9 cellular contexts compared by ENCODE assay signal in the genomic region with DNA sequence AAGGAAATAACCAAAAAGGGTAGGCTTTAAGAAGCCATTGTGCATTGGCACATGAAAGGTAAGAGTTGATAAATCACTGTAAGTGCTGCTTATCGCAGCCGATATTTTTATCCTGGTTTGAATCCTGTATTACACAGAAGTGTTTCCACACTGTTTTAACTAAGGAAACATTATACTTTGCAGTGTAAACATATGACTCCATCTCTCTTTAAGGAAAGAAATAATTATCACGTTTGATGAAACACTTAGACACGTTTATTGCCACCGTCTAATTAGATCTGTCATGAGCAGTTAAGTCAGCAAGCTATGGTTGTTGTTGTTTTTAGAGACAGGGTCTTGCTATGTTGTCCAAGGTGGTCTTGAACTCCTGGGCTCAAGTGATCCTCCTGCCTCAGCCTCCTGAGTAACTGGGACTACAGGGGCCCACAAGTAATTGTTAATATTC.
DNase-seq lines count a peak whose midpoint lies in the region; FAIRE-seq and TF ChIP-seq lines count a peak whose summit lies in the region.
"Had no signal": no experiment of that assay in that cellular context is flagged by ENCODE, and none has a peak within 500 bp of the region (broad histone marks: within the 10 kb centered on the region; RNA-seq: fewer than 3 reads in every experiment).

No MANE protein-coding gene starts in this region.

- CTCF ChIA-PET in PC-9 (lab: Charles Lee) (no interaction called here), endothelial cell of umbilical vein (lab: Charles Lee) (interaction anchor here (1.3 kb wide), 1 partner anchor 65 kb away, joined by 4 read pairs; no protein-coding TSS in a partner anchor)

- H3K79me1 ChIP-seq in neuronal stem cell (ENCODE audit: low read depth, low read length) = peaks cover 3% of the 10 kb centered on the region

- H2AFZ ChIP-seq in PC-9 (no peak overlapping the region), endothelial cell of umbilical vein (ENCODE audit: low read depth, low read length) (no peak overlapping the region), neuronal stem cell (ENCODE audit: low read length) (no peak overlapping the region)

- dilution Hi-C loops in endothelial cell of umbilical vein (cut with MboI; ENCODE audit: extremely low pct_ligation_motif_present, low sequenced_read_pairs) = no loop called here

- peaks cover 27% of the 10 kb centered on the region for H3K36me3 Mint-ChIP-seq in activated CD4-positive, alpha-beta T cell treated with anti-CD3 and anti-CD28 coated beads, Interleukin-2, amount 10 ng/mL, durations not matched to agents 24 days and 14 days (ENCODE audit: low read depth)

- H2BK12ac ChIP-seq in neuronal stem cell (ENCODE audit: low read length) = no peak overlapping the region

- H3K79me2 ChIP-seq in PC-9 (ENCODE audit: low read depth) (peaks cover 26% of the 10 kb centered on the region), endothelial cell of umbilical vein (ENCODE audit: control insufficient read depth, insufficient read depth, low read length) (no peaks in the 10 kb centered on the region)

- no peak overlapping the region for H3K23ac ChIP-seq in neuronal stem cell (ENCODE audit: low read depth, low read length, poor library complexity)

- H2AK5ac ChIP-seq in neuronal stem cell (ENCODE audit: low read depth, low read length) = no peak overlapping the region

- no peak overlapping the region for H4K8ac ChIP-seq in neuronal stem cell (ENCODE audit: low read depth, low read length)

- no peak for FAIRE-seq in endothelial cell of umbilical vein (lab: Jason Lieb, UNC)

- BruUV-seq in PC-9 (replicated peaks; lab: Mats Ljungman, UMichigan) (no TSS peak), endothelial cell of umbilical vein (replicated peaks; lab: Mats Ljungman, UMichigan) (no TSS peak)

- in situ Hi-C loops in GM13977 (cut with MboI; ENCODE audit: low pct_unique_long_range_greater_than_20kb, low sequenced_read_pairs, unreplicated experiment) = no loop called here

- no peaks in the 10 kb centered on the region for H3K27me3 ChIP-seq in PC-9 (ENCODE audit: insufficient read depth, low read depth)
- no peaks in the 10 kb centered on the region for H3K27me3 ChIP-seq in endothelial cell of umbilical vein (ENCODE audit: control insufficient read depth in 2 of 2, insufficient read depth in 2 of 2, low read length in 2 of 2)
- H3K27me3 ChIP-seq in subcutaneous abdominal adipose tissue (ENCODE audit: control insufficient read depth in 5 of 5, insufficient read depth in 4 of 5, low read length in 5 of 5) = no peaks in the 10 kb centered on the region
- H3K27me3 ChIP-seq in neuronal stem cell (ENCODE audit: control insufficient read depth in 3 of 3, insufficient read depth in 3 of 3, low read depth in 1 of 3, low read length in 3 of 3) = no peaks in the 10 kb centered on the region
- H3K27me3 ChIP-seq: foreskin keratinocyte had no signal

- intact Hi-C loops in activated CD4-positive, alpha-beta T cell treated with anti-CD3 and anti-CD28 coated beads, Interleukin-2, amount 10 ng/mL, durations not matched to agents 24 days and 14 days (cut with micrococcal nuclease) = no loop called here
- intact Hi-C loops in PC-9 (cut with micrococcal nuclease; ENCODE audit: unreplicated experiment) = no loop called here
- intact Hi-C loops in endothelial cell of umbilical vein (cut with micrococcal nuclease) = loop anchor here (1.0 kb wide), 1 partner anchor 65 kb away; no protein-coding TSS in a partner anchor

- H3K4me3 ChIP-seq in PC-9 (peak overlapping the region; percentile 95; the same call in 1 of the 2 replicates), endothelial cell of umbilical vein (replicated peaks in 1 of 3; ENCODE audit: insufficient read depth in 1 of 3, low read depth in 1 of 3, low read length in 3 of 3) (no peak overlapping the region), subcutaneous abdominal adipose tissue (ENCODE audit: low read depth in 1 of 5, low read length in 5 of 5) (peak overlapping the region in 4 of 5 donors; percentile 89 to 99 (median 96)), neuronal stem cell (ENCODE audit: low read length in 2 of 2) (no peak overlapping the region)

- no peak overlapping the region for H3K27ac ChIP-seq in PC-9
- no peak overlapping the region for H3K27ac ChIP-seq in endothelial cell of umbilical vein (ENCODE audit: insufficient read depth, low read depth, low read length)
- peak overlapping the region; percentile 92 for H3K27ac ChIP-seq in subcutaneous abdominal adipose tissue (ENCODE audit: low read depth, low read length)
- H3K27ac ChIP-seq in neuronal stem cell (replicated peaks; ENCODE audit: low read length) = no peak overlapping the region
- H3K27ac ChIP-seq: foreskin keratinocyte had no signal

- no peaks in the 10 kb centered on the region for H3K9me2 ChIP-seq in PC-9 (ENCODE audit: insufficient read depth)

- no peak overlapping the region for H2BK15ac ChIP-seq in neuronal stem cell (ENCODE audit: low read length)

- H3K36me3 ChIP-seq in PC-9 (ENCODE audit: low read depth) (no peaks in the 10 kb centered on the region), endothelial cell of umbilical vein (ENCODE audit: control insufficient read depth in 2 of 2, extremely low read depth in 1 of 2, insufficient read depth in 2 of 2, low read length in 2 of 2) (no peaks in the 10 kb centered on the region), subcutaneous abdominal adipose tissue (ENCODE audit: control insufficient read depth in 5 of 5, insufficient read depth in 5 of 5, low read length in 5 of 5) (no peaks in the 10 kb centered on the region), neuronal stem cell (replicated peaks in 1 of 2; ENCODE audit: control insufficient read depth in 2 of 2, insufficient read depth in 2 of 2, low read length in 2 of 2) (no peaks in the 10 kb centered on the region)

- H3K9ac ChIP-seq in endothelial cell of umbilical vein (replicated peaks; ENCODE audit: extremely low read depth, insufficient read depth, low read length) = no peak overlapping the region
- peak overlapping the region in 2 of 5 donors; percentile 89 to 91 for H3K9ac ChIP-seq in subcutaneous abdominal adipose tissue (ENCODE audit: low read length in 5 of 5)
- H3K9ac ChIP-seq in neuronal stem cell (ENCODE audit: low read depth, low read length, poor library complexity) = no peak overlapping the region

- no peak overlapping the region for H3K4ac ChIP-seq in neuronal stem cell (ENCODE audit: low read length)

- H3K4me1 ChIP-seq in PC-9 (replicated peaks; ENCODE audit: insufficient read depth) = peaks cover 40% of the 10 kb centered on the region
- H3K4me1 ChIP-seq in endothelial cell of umbilical vein (ENCODE audit: control insufficient read depth, extremely low read depth, insufficient read depth, low read length) = peaks cover 19% of the 10 kb centered on the region
- peaks cover 0 to 68% (median 54%) of the 10 kb centered on the region in 5 donors for H3K4me1 ChIP-seq in subcutaneous abdominal adipose tissue (ENCODE audit: control insufficient read depth in 5 of 5, insufficient read depth in 5 of 5, low read length in 5 of 5)
- peaks cover 0 to 4% of the 10 kb centered on the region in 2 donors for H3K4me1 ChIP-seq in neuronal stem cell (ENCODE audit: control insufficient read depth in 2 of 2, insufficient read depth in 1 of 2, low read depth in 1 of 2, low read length in 2 of 2)

- H3K27ac Mint-ChIP-seq in activated CD4-positive, alpha-beta T cell treated with anti-CD3 and anti-CD28 coated beads, Interleukin-2, amount 10 ng/mL, durations not matched to agents 24 days and 14 days = peak overlapping the region; percentile 88

- H4K91ac ChIP-seq in neuronal stem cell (ENCODE audit: low read depth, low read length, poor library complexity) = no peak overlapping the region

- WGBS in neuronal stem cell (ENCODE audit: extremely low coverage in 2 of 2, insufficient read length in 2 of 2, insufficient replicate concordance in 1 of 2), 2 donors = no CpG with 5 or more reads among the region's 5 CpGs

- peaks cover 7% of the 10 kb centered on the region for H3K9me3 Mint-ChIP-seq in activated CD4-positive, alpha-beta T cell treated with anti-CD3 and anti-CD28 coated beads, Interleukin-2, amount 10 ng/mL, durations not matched to agents 24 days and 14 days

- H3K18ac ChIP-seq in neuronal stem cell (ENCODE audit: low read length) = no peak overlapping the region

- no peak for TF ChIP-seq POLR2A in endothelial cell of umbilical vein (IDR thresholded peaks at IDR 0.05; ENCODE audit: low read depth, low read length)

- TF ChIP-seq CTCF in PC-9 (conservative IDR thresholded peaks at IDR 0.05) (no peak), endothelial cell of umbilical vein (IDR thresholded peaks at IDR 0.05; ENCODE audit: extremely low read depth in 1 of 2, insufficient read depth in 1 of 2, low read depth in 1 of 2, low read length in 2 of 2) (no peak), GM13977 (IDR thresholded peaks at IDR 0.05; ENCODE audit: extremely low read depth, insufficient read depth, missing control alignments) (no peak)

- peaks cover 23% of the 10 kb centered on the region for H3F3A ChIP-seq in PC-9 (ENCODE audit: insufficient read depth, low read depth)

- no peak overlapping the region for H2BK120ac ChIP-seq in neuronal stem cell (ENCODE audit: low read depth, low read length)

- DNase-seq in activated CD4-positive, alpha-beta T cell treated with anti-CD3 and anti-CD28 coated beads, Interleukin-2, amount 10 ng/mL, durations not matched to agents 24 days and 14 days = peak; percentile 56
- DNase-seq in activated CD4-positive, alpha-beta T cell treated with anti-CD3 and anti-CD28 coated beads for 1 hour = no peak
- DNase-seq in PC-9 (no peak), endothelial cell of umbilical vein (ENCODE audit: low read depth, low spot score) (peak; percentile 21), neuronal stem cell (ENCODE audit: low spot score) (no peak), GM13977 (ENCODE audit: low spot score) (no peak), NCI-H128 (lab: John Stamatoyannopoulos, UW; ENCODE audit: unreplicated experiment) (no peak)
- DNase-seq: foreskin keratinocyte had no signal

- H4K20me1 ChIP-seq in PC-9 (ENCODE audit: insufficient read depth) = no peaks in the 10 kb centered on the region
- no peaks in the 10 kb centered on the region for H4K20me1 ChIP-seq in endothelial cell of umbilical vein (replicated peaks; ENCODE audit: control insufficient read depth, extremely low read depth, insufficient read depth, low read length)

- H3K9me3 ChIP-seq in PC-9 (ENCODE audit: insufficient read depth, low read depth) = peaks cover 7% of the 10 kb centered on the region; the same call in 1 of the 2 replicates
- H3K9me3 ChIP-seq in endothelial cell of umbilical vein (replicated peaks; ENCODE audit: control insufficient read depth, insufficient read depth, low read length) = no peaks in the 10 kb centered on the region
- no peaks in the 10 kb centered on the region for H3K9me3 ChIP-seq in subcutaneous abdominal adipose tissue (ENCODE audit: control insufficient read depth in 5 of 5, low read length in 5 of 5)
- H3K9me3 ChIP-seq in neuronal stem cell (replicated peaks in 1 of 2; ENCODE audit: control insufficient read depth in 2 of 2, insufficient read depth in 1 of 2, low read depth in 1 of 2, low read length in 2 of 2) = peaks cover 0 to 14% of the 10 kb centered on the region in 2 donors

- H3K4me1 Mint-ChIP-seq in activated CD4-positive, alpha-beta T cell treated with anti-CD3 and anti-CD28 coated beads, Interleukin-2, amount 10 ng/mL, durations not matched to agents 24 days and 14 days = peaks cover 72% of the 10 kb centered on the region

- H3K9me1 ChIP-seq in endothelial cell of umbilical vein (replicated peaks; ENCODE audit: control insufficient read depth, extremely low read depth, insufficient read depth, low read length) = no peaks in the 10 kb centered on the region

- H3K4me3 Mint-ChIP-seq in activated CD4-positive, alpha-beta T cell treated with anti-CD3 and anti-CD28 coated beads, Interleukin-2, amount 10 ng/mL, durations not matched to agents 24 days and 14 days = peak overlapping the region; percentile 95

- no peak overlapping the region for H3K14ac ChIP-seq in neuronal stem cell (ENCODE audit: low read length)

- H3K4me2 ChIP-seq in PC-9 = peak overlapping the region; percentile 87
- H3K4me2 ChIP-seq in endothelial cell of umbilical vein (ENCODE audit: insufficient read depth, low read length) = peak overlapping the region; percentile 97
- no peak overlapping the region for H3K4me2 ChIP-seq in neuronal stem cell (ENCODE audit: insufficient read depth, low read length, poor library complexity, severe bottlenecking)

- no peak overlapping the region for H2BK5ac ChIP-seq in neuronal stem cell (ENCODE audit: low read length)

- POLR2A ChIA-PET in PC-9 (lab: Charles Lee; ENCODE audit: unreplicated experiment) (no interaction called here), endothelial cell of umbilical vein (lab: Charles Lee) (no interaction called here)

- H3K27me3 Mint-ChIP-seq in activated CD4-positive, alpha-beta T cell treated with anti-CD3 and anti-CD28 coated beads, Interleukin-2, amount 10 ng/mL, durations not matched to agents 24 days and 14 days = no peaks in the 10 kb centered on the region

Comparison
In these comparisons a context has a peak if more than half of its experiments do, and no peak if none do; other contexts are left out.
1. DNase-seq: peak in activated CD4-positive, alpha-beta T cell treated with anti-CD3 and anti-CD28 coated beads, Interleukin-2, amount 10 ng/mL, durations not matched to agents 24 days and 14 days (single experiment) and endothelial cell of umbilical vein (single experiment); none in activated CD4-positive, alpha-beta T cell treated with anti-CD3 and anti-CD28 coated beads for 1 hour (single experiment), PC-9 (0 of 2), neuronal stem cell (single experiment), GM13977 (single experiment) and NCI-H128 (single experiment).
2. H3K4me3 ChIP-seq: peak in PC-9 (single experiment) and subcutaneous abdominal adipose tissue (4 of 5); none in endothelial cell of umbilical vein (0 of 3) and neuronal stem cell (0 of 2).